12 cellular contexts compared by ENCODE assay signal in the genomic region with DNA sequence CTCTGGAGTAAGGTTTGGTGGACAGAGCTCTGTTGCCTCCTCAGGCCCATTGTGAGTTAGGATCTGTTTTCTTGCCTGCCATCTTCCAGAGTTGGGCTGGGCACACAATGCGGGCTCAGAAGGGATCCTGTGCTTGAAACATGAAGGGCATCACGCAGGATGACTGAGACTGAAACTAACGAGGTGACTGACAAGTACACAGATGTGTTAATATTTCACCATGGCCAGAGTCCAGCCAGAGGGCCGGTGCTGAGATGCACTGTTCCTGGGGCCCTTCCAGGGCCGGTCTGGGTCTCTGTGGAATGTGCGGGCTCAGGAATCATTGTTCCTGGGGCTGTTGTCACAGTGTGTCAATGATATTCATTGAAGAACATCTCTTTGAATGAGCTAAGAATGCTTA.
"Had no signal": no experiment of that assay in that cellular context is flagged by ENCODE, and none has a peak within 500 bp of the region (broad histone marks: within the 10 kb centered on the region; RNA-seq: fewer than 3 reads in every experiment).

No MANE protein-coding gene starts in this region.

- ATAC-seq: activated CD8-positive, alpha-beta memory T cell treated with anti-CD3 and anti-CD28 coated beads, Interleukin-2, amount 10 ng/mL, durations not matched to agents 7 days and 5 days; activated naive CD4-positive, alpha-beta T cell treated with anti-CD3 and anti-CD28 coated beads, Interleukin-2, amount 50 U/mL, for 72 hours; stimulated activated naive CD8-positive, alpha-beta T cell treated with anti-CD3 and anti-CD28 coated beads, Interleukin-15, Interleukin-2, amounts not matched to agents 100 U/mL and 50 U/mL, for 24 hours; upper lobe of right lung had no signal

- DNase-seq: activated CD4-positive, alpha-beta T cell treated with anti-CD3 and anti-CD28 coated beads, Interleukin-2, amount 50 U/mL, for 4 hours; activated CD8-positive, alpha-beta memory T cell treated with anti-CD3 and anti-CD28 coated beads, Interleukin-2, amount 10 ng/mL, durations not matched to agents 7 days and 5 days; activated effector memory CD4-positive, alpha-beta T cell treated with Interleukin-2 at 50 U/mL for 16 hours; activated T-cell treated with anti-CD3 and anti-CD28 coated beads, Interleukin-2, amount 50 U/mL, for 24 hours; brain microvascular endothelial cell; effector memory CD4-positive, alpha-beta T cell; nephron progenitor cell; stimulated activated CD4-positive, alpha-beta T cell treated with anti-CD3 and anti-CD28 coated beads, Interleukin-4, amount 100 ng/mL, for 1 hour; stimulated activated CD8-positive, alpha-beta memory T cell treated with anti-CD3 and anti-CD28 coated beads, Interleukin-4, amount 100 ng/mL, for 48 hours; stimulated activated naive CD8-positive, alpha-beta T cell treated with anti-CD3 and anti-CD28 coated beads, Interleukin-15, Interleukin-2, amounts not matched to agents 100 U/mL and 50 U/mL, for 24 hours; upper lobe of right lung had no signal
